Comparison of ENCODE assay signal across 30 cellular contexts in genomic region chr1:220807726-220808125, GRCh38. TPM values are rescaled to one million over a fixed set of nuclear protein-coding genes. Genes with fewer than 3 reads are reported as not detected.
"Had no signal": no experiment of that assay in that cellular context is flagged by ENCODE, and none has a peak within 500 bp of the region (broad histone marks: within the 10 kb centered on the region; RNA-seq: fewer than 3 reads in every experiment).

No MANE protein-coding gene starts in this region.

- H3K36me3 Mint-ChIP-seq: activated CD8-positive, alpha-beta memory T cell treated with anti-CD3 and anti-CD28 coated beads, Interleukin-2, amount 10 ng/mL, durations not matched to agents 7 days and 5 days; activated naive CD4-positive, alpha-beta T cell treated with anti-CD3 and anti-CD28 coated beads, Interleukin-2, amount 10 ng/mL, durations not matched to agents 7 days and 5 days; activated naive CD8-positive, alpha-beta T cell; brain had no signal

- ATAC-seq: activated CD8-positive, alpha-beta memory T cell treated with anti-CD3 and anti-CD28 coated beads, Interleukin-2, amount 10 ng/mL, durations not matched to agents 7 days and 5 days; activated naive CD8-positive, alpha-beta T cell treated with anti-CD3 and anti-CD28 coated beads, Interleukin-2, amount 50 U/mL, for 24 hours; PC-3 had no signal

- H3K27me3 ChIP-seq: Peyer's patch had no signal

- DNase-seq: activated CD4-positive, alpha-beta memory T cell treated with anti-CD3 and anti-CD28 coated beads, Interleukin-2, amount 10 ng/mL, durations not matched to agents 7 days and 5 days; activated CD4-positive, alpha-beta T cell treated with anti-CD3 and anti-CD28 coated beads for 1 hour; activated CD4-positive, alpha-beta T cell treated with anti-CD3 and anti-CD28 coated beads for 48 hours; activated CD4-positive, CD25-positive, alpha-beta regulatory T cell; activated CD8-positive, alpha-beta memory T cell treated with anti-CD3 and anti-CD28 coated beads for 24 hours; activated CD8-positive, alpha-beta memory T cell treated with anti-CD3 and anti-CD28 coated beads, Interleukin-2, amount 10 ng/mL, durations not matched to agents 7 days and 5 days; activated CD8-positive, alpha-beta memory T cell treated with anti-CD3 and anti-CD28 coated beads, Interleukin-2, amount 50 U/mL, for 48 hours; activated effector memory CD4-positive, alpha-beta T cell treated with Interleukin-2 at 50 U/mL for 16 hours; activated naive CD4-positive, alpha-beta T cell treated with anti-CD3 and anti-CD28 coated beads, Interleukin-2, amount 10 ng/mL, durations not matched to agents 7 days and 5 days; activated naive CD8-positive, alpha-beta T cell treated with anti-CD3 and anti-CD28 coated beads, Interleukin-2, amount 50 U/mL, for 24 hours; activated T-cell treated with anti-CD3 and anti-CD28 coated beads, Interleukin-2, amount 50 U/mL, for 48 hours; anterior cingulate cortex; NCI-H187 treated with DMSO at 0.1 percent for 48 hours; NCI-H2081; NCI-H510A; NCI-H526; NCI-H748 treated with DMSO at 0.1 percent for 48 hours; NK-92 treated with Interleukin-12 subunit alpha and Interleukin-12 subunit beta, amount 100 ng/mL, for 24 hours; PC-3; Peyer's patch; Right ventricle myocardium superior; SW 1271; T-helper 1 cell; T-helper 2 cell; T-helper 9 cell had no signal

- H3K4me3 ChIP-seq: Peyer's patch had no signal

- H3K9me3 Mint-ChIP-seq: activated CD4-positive, alpha-beta memory T cell treated with anti-CD3 and anti-CD28 coated beads, Interleukin-2, amount 10 ng/mL, durations not matched to agents 7 days and 5 days; activated naive CD4-positive, alpha-beta T cell treated with anti-CD3 and anti-CD28 coated beads, Interleukin-2, amount 10 ng/mL, durations not matched to agents 7 days and 5 days; activated naive CD8-positive, alpha-beta T cell treated with anti-CD3 and anti-CD28 coated beads, Interleukin-2, amount 50 U/mL, for 24 hours; brain had no signal

- H3K9ac ChIP-seq: KMS-11 had no signal

- H3K4me3 Mint-ChIP-seq: activated CD4-positive, alpha-beta memory T cell treated with anti-CD3 and anti-CD28 coated beads, Interleukin-2, amount 10 ng/mL, durations not matched to agents 7 days and 5 days; activated CD8-positive, alpha-beta memory T cell treated with anti-CD3 and anti-CD28 coated beads, Interleukin-2, amount 10 ng/mL, durations not matched to agents 7 days and 5 days; activated naive CD4-positive, alpha-beta T cell treated with anti-CD3 and anti-CD28 coated beads, Interleukin-2, amount 10 ng/mL, durations not matched to agents 7 days and 5 days; activated naive CD8-positive, alpha-beta T cell; activated naive CD8-positive, alpha-beta T cell treated with anti-CD3 and anti-CD28 coated beads, Interleukin-2, amount 50 U/mL, for 24 hours; brain had no signal

- H3K4me2 ChIP-seq: KMS-11 had no signal

- H3K4me1 ChIP-seq: Peyer's patch had no signal

- H3K9me3 ChIP-seq: Peyer's patch had no signal

- H3K4me1 Mint-ChIP-seq: activated naive CD8-positive, alpha-beta T cell treated with anti-CD3 and anti-CD28 coated beads, Interleukin-2, amount 50 U/mL, for 24 hours had no signal

- H3K27ac Mint-ChIP-seq: activated CD4-positive, alpha-beta memory T cell treated with anti-CD3 and anti-CD28 coated beads, Interleukin-2, amount 10 ng/mL, durations not matched to agents 7 days and 5 days; activated CD8-positive, alpha-beta memory T cell treated with anti-CD3 and anti-CD28 coated beads, Interleukin-2, amount 10 ng/mL, durations not matched to agents 7 days and 5 days; activated naive CD4-positive, alpha-beta T cell treated with anti-CD3 and anti-CD28 coated beads, Interleukin-2, amount 10 ng/mL, durations not matched to agents 7 days and 5 days; activated naive CD8-positive, alpha-beta T cell; activated naive CD8-positive, alpha-beta T cell treated with anti-CD3 and anti-CD28 coated beads, Interleukin-2, amount 50 U/mL, for 24 hours had no signal

- H3K36me3 ChIP-seq: Peyer's patch had no signal

- H3K27ac ChIP-seq: KMS-11, Peyer's patch, RWPE1, VCaP had no signal

RNA-seq across cellular contexts. Expression of gene MTARC1, which starts 21.0 kb away (rescaled TPM):
- total RNA-seq: activated CD4-positive, alpha-beta memory T cell treated with anti-CD3 and anti-CD28 coated beads, Interleukin-2, amount 10 ng/mL, durations not matched to agents 7 days and 5 days; activated CD8-positive, alpha-beta memory T cell treated with anti-CD3 and anti-CD28 coated beads, Interleukin-2, amount 10 ng/mL, durations not matched to agents 7 days and 5 days had no signal

RNA-seq across cellular contexts. Expression of gene MTARC2, which starts 59.6 kb away (rescaled TPM):
- total RNA-seq: activated CD4-positive, alpha-beta memory T cell treated with anti-CD3 and anti-CD28 coated beads, Interleukin-2, amount 10 ng/mL, durations not matched to agents 7 days and 5 days; activated CD8-positive, alpha-beta memory T cell treated with anti-CD3 and anti-CD28 coated beads, Interleukin-2, amount 10 ng/mL, durations not matched to agents 7 days and 5 days had no signal
